Comparison of ENCODE assay signal across 21 cellular contexts in genomic region chr12:77167801-77168200, GRCh38.
"Had no signal": no experiment of that assay in that cellular context is flagged by ENCODE, and none has a peak within 500 bp of the region (broad histone marks: within the 10 kb centered on the region; RNA-seq: fewer than 3 reads in every experiment).

No MANE protein-coding gene starts in this region.

- H3K27me3 ChIP-seq: cardiac muscle cell, dorsolateral prefrontal cortex, right atrium auricular region, tibial nerve, uterus had no signal

- H3K27me3 Mint-ChIP-seq: activated CD4-positive, alpha-beta T cell treated with anti-CD3 and anti-CD28 coated beads, Interleukin-2, amount 10 ng/mL, durations not matched to agents 7 days and 5 days; natural killer cell treated with Interleukin-12 subunit alpha and Interleukin-12 subunit beta and Interleukin-15 and Interleukin-18, amount 100 ng/mL, for 72 hours had no signal

- H3K27ac ChIP-seq: cardiac muscle cell, right atrium auricular region, tibial nerve, uterus had no signal

- H3K4me3 Mint-ChIP-seq: activated CD4-positive, alpha-beta T cell treated with anti-CD3 and anti-CD28 coated beads, Interleukin-2, amount 10 ng/mL, durations not matched to agents 7 days and 5 days; activated T-helper 1 cell treated with anti-CD3 and anti-CD28 coated beads, Interleukin-12 subunit alpha, Interleukin-12 subunit beta, Interleukin-2, Interleukin-4 antibody, amounts not matched to agents 30 ng/mL and 10 ng/mL and 1 ng/mL, durations not matched to agents 14 hours and 24 hours and 36 hours; natural killer cell treated with Interleukin-12 subunit alpha and Interleukin-12 subunit beta and Interleukin-15 and Interleukin-18, amount 100 ng/mL, for 72 hours had no signal

- H3K4me1 ChIP-seq: right atrium auricular region, tibial nerve, uterus had no signal

- DNase-seq: activated CD4-positive, alpha-beta T cell treated with anti-CD3 and anti-CD28 coated beads, Interleukin-2, amount 10 ng/mL, durations not matched to agents 7 days and 5 days; activated CD4-positive, CD25-positive, alpha-beta regulatory T cell; activated CD8-positive, alpha-beta memory T cell treated with anti-CD3 and anti-CD28 coated beads for 24 hours; activated naive CD4-positive, alpha-beta T cell; aorta; dorsolateral prefrontal cortex; foreskin melanocyte; mesendoderm; posterior cingulate gyrus; small intestine; stimulated activated CD4-positive, alpha-beta T cell treated with anti-CD3 and anti-CD28 coated beads, Interleukin-4, amount 100 ng/mL, for 4 hours; stimulated activated CD8-positive, alpha-beta memory T cell treated with anti-CD3 and anti-CD28 coated beads, Interleukin-4, amount 100 ng/mL, for 48 hours; stimulated activated naive CD4-positive, alpha-beta T cell treated with Interleukin-2 at 50 U/mL for 16 hours; substantia nigra; T-helper 2 cell; uterus had no signal

- ATAC-seq: natural killer cell treated with Interleukin-12 subunit alpha and Interleukin-12 subunit beta and Interleukin-15 and Interleukin-18, amount 100 ng/mL, for 72 hours had no signal

- H3K36me3 ChIP-seq: cardiac muscle cell, right atrium auricular region, tibial nerve, uterus had no signal

- H3K4me1 Mint-ChIP-seq: activated CD4-positive, alpha-beta T cell treated with anti-CD3 and anti-CD28 coated beads, Interleukin-2, amount 10 ng/mL, durations not matched to agents 7 days and 5 days had no signal

- H3K4me3 ChIP-seq: cardiac muscle cell, dorsolateral prefrontal cortex, right atrium auricular region, tibial nerve, uterus had no signal

- H3K36me3 Mint-ChIP-seq: natural killer cell treated with Interleukin-12 subunit alpha and Interleukin-12 subunit beta and Interleukin-15 and Interleukin-18, amount 100 ng/mL, for 72 hours had no signal

- H3K9me3 ChIP-seq: right atrium auricular region, tibial nerve, uterus had no signal

- H3K27ac Mint-ChIP-seq: activated CD4-positive, alpha-beta T cell treated with anti-CD3 and anti-CD28 coated beads, Interleukin-2, amount 10 ng/mL, durations not matched to agents 7 days and 5 days; activated T-helper 1 cell treated with anti-CD3 and anti-CD28 coated beads, Interleukin-12 subunit alpha, Interleukin-12 subunit beta, Interleukin-2, Interleukin-4 antibody, amounts not matched to agents 30 ng/mL and 10 ng/mL and 1 ng/mL, durations not matched to agents 14 hours and 24 hours and 36 hours; natural killer cell treated with Interleukin-12 subunit alpha and Interleukin-12 subunit beta and Interleukin-15 and Interleukin-18, amount 100 ng/mL, for 72 hours had no signal
